In the genomic region with DNA sequence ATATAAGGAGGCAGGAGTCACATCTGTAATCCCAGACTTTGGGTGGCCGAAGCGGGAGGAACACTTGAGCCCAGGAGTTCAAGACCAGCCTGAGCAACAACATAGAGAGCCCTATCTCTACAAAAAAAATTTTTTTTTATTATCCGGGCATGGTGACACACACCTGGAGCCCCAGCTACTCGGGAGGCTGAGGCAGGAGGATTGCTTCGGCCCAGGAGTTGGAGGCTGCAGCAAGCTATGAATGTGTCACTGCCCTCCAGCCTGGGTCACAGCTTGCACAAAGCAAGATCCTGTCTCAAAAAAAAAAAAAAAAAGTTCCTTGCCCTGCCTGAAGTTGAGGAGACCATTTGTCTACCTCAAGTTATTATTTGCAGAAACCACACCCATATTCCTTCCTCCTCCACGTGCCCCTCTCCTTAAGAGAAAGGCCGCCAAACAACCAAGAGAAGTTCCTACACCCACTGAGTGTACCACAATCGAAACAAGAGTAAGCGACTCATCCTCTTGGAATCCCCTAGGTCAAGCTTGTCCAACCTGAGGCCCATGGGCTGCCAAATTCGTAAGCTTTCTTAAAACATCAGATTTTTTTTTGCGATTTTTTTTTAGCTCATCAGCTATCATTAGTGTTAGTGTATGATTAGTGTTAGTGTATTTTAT, we compare ENCODE assay signal across 8 cellular contexts. TPM values are rescaled to one million over a fixed set of nuclear protein-coding genes. Genes with fewer than 3 reads are reported as not detected.
DNase-seq lines count a peak whose midpoint lies in the region; ATAC-seq and TF ChIP-seq lines count a peak whose summit lies in the region.

No MANE protein-coding gene starts in this region.

- H3K27ac ChIP-seq in SU-DHL-6 (ENCODE audit: low read depth, low read length) (no peak overlapping the region), aorta (ENCODE audit: low read depth in 1 of 2, low read length in 2 of 2) (no peak overlapping the region), substantia nigra (ENCODE audit: low read depth, low read length, poor library complexity, severe bottlenecking) (no peak overlapping the region)

- no peaks in the 10 kb centered on the region for H3K4me1 ChIP-seq in aorta (ENCODE audit: control insufficient read depth in 1 of 2, insufficient read depth in 2 of 2, low read length in 2 of 2)

- H3K9me3 ChIP-seq in SU-DHL-6 (ENCODE audit: insufficient read depth, low read length), result no peaks in the 10 kb centered on the region
- H3K9me3 ChIP-seq in aorta (ENCODE audit: control insufficient read depth, low read length), result no peaks in the 10 kb centered on the region

- H3K4me3 ChIP-seq in SU-DHL-6 (ENCODE audit: insufficient read depth, low read length, poor library complexity, severe bottlenecking) (no peak overlapping the region), aorta (ENCODE audit: low read length in 2 of 2) (no peak overlapping the region)

- H3K36me3 ChIP-seq in SU-DHL-6 (ENCODE audit: low read length) (no peaks in the 10 kb centered on the region), aorta (ENCODE audit: control insufficient read depth in 1 of 2, insufficient read depth in 2 of 2, low read length in 1 of 2) (no peaks in the 10 kb centered on the region)

- peaks cover 12% of the 10 kb centered on the region for H3K27me3 Mint-ChIP-seq in activated CD4-positive, alpha-beta T cell treated with anti-CD3 and anti-CD28 coated beads, Interleukin-2, amount 10 ng/mL, durations not matched to agents 24 days and 14 days

- peak overlapping the region; percentile 22 for H3K4me2 ChIP-seq in SU-DHL-6 (ENCODE audit: low read depth, low read length, poor library complexity, severe bottlenecking)

- H3K4me3 Mint-ChIP-seq in activated CD4-positive, alpha-beta T cell treated with anti-CD3 and anti-CD28 coated beads, Interleukin-2, amount 10 ng/mL, durations not matched to agents 24 days and 14 days, result peak overlapping the region; percentile 91

- no peaks in the 10 kb centered on the region for H3K9me3 Mint-ChIP-seq in activated CD4-positive, alpha-beta T cell treated with anti-CD3 and anti-CD28 coated beads, Interleukin-2, amount 10 ng/mL, durations not matched to agents 24 days and 14 days

- H2AFZ ChIP-seq in SU-DHL-6 (ENCODE audit: low read depth, low read length, severe bottlenecking), result no peak overlapping the region

- peaks cover 11% of the 10 kb centered on the region for H3K36me3 Mint-ChIP-seq in activated CD4-positive, alpha-beta T cell treated with anti-CD3 and anti-CD28 coated beads, Interleukin-2, amount 10 ng/mL, durations not matched to agents 24 days and 14 days (ENCODE audit: low read depth)

- peak; percentile 45 for ATAC-seq in stimulated activated naive CD8-positive, alpha-beta T cell treated with anti-CD3 and anti-CD28 coated beads, Interleukin-15, Interleukin-2, amounts not matched to agents 100 U/mL and 50 U/mL, for 24 hours
- no peak for ATAC-seq in aorta (ENCODE audit: low FRiP score)

- no peak for TF ChIP-seq CTCF in SU-DHL-6 (IDR thresholded peaks at IDR 0.05; ENCODE audit: insufficient read depth, low read length, poor library complexity, severe bottlenecking)

- DNase-seq in activated CD4-positive, alpha-beta T cell treated with anti-CD3 and anti-CD28 coated beads, Interleukin-2, amount 10 ng/mL, durations not matched to agents 24 days and 14 days, result no peak
- no peak for DNase-seq in activated CD4-positive, alpha-beta T cell treated with anti-CD3 and anti-CD28 coated beads for 1 hour
- DNase-seq in fibroblast of peridontal ligament (ENCODE audit: extremely low read depth) (peak; percentile 40), cerebellar cortex (ENCODE audit: low spot score) (no peak), aorta (no peak), substantia nigra (lab: John Stamatoyannopoulos, UW) (no peak)
- peak; percentile 18 for DNase-seq in stimulated activated naive CD8-positive, alpha-beta T cell treated with anti-CD3 and anti-CD28 coated beads, Interleukin-15, Interleukin-2, amounts not matched to agents 100 U/mL and 50 U/mL, for 24 hours

- no peaks in the 10 kb centered on the region for H3K9me2 ChIP-seq in SU-DHL-6 (replicated peaks; ENCODE audit: insufficient read depth, low read length)

- peaks cover 53% of the 10 kb centered on the region for H3K79me2 ChIP-seq in SU-DHL-6 (ENCODE audit: insufficient read depth, low read length)

- H3K27me3 ChIP-seq in SU-DHL-6 (ENCODE audit: low read length), result no peaks in the 10 kb centered on the region
- no peaks in the 10 kb centered on the region for H3K27me3 ChIP-seq in aorta (ENCODE audit: control insufficient read depth in 1 of 2, insufficient read depth in 2 of 2, low read length in 1 of 2)

- intact Hi-C loops in activated CD4-positive, alpha-beta T cell treated with anti-CD3 and anti-CD28 coated beads, Interleukin-2, amount 10 ng/mL, durations not matched to agents 24 days and 14 days (cut with micrococcal nuclease), result loop anchor here (2.0 to 5.0 kb wide), 2 partner anchors 82 to 632 kb away; no protein-coding TSS in a partner anchor
- intact Hi-C loops in aorta (cut with DNase I), result loop anchor here in 1 of 2 donors (5.0 kb wide), 1 partner anchor 107 kb away; no protein-coding TSS in a partner anchor

- H3K27ac Mint-ChIP-seq in activated CD4-positive, alpha-beta T cell treated with anti-CD3 and anti-CD28 coated beads, Interleukin-2, amount 10 ng/mL, durations not matched to agents 24 days and 14 days, result peak overlapping the region; percentile 32

- WGBS in aorta, 2 donors, result 86 to 88% methylated on average over 11 of the region's 11 CpGs

- no peaks in the 10 kb centered on the region for H4K20me1 ChIP-seq in SU-DHL-6 (ENCODE audit: low read depth, low read length)

- no peak overlapping the region for H3K9ac ChIP-seq in SU-DHL-6 (ENCODE audit: low read length)

- peaks cover 7% of the 10 kb centered on the region; the same call in 1 of the 2 replicates for H3F3A ChIP-seq in SU-DHL-6 (ENCODE audit: insufficient read depth)

- peaks cover 28% of the 10 kb centered on the region for H3K4me1 Mint-ChIP-seq in activated CD4-positive, alpha-beta T cell treated with anti-CD3 and anti-CD28 coated beads, Interleukin-2, amount 10 ng/mL, durations not matched to agents 24 days and 14 days

RNA-seq across cellular contexts. Expression of a gene that starts 2.2 kb away (rescaled TPM):
- total RNA-seq in activated CD4-positive, alpha-beta T cell treated with anti-CD3 and anti-CD28 coated beads, Interleukin-2, amount 10 ng/mL, durations not matched to agents 24 days and 14 days, result 19.6 and 20.9 TPM in 2 replicates
- total RNA-seq in aorta, result 10 to 100 TPM; 11.3 to 18.6 TPM
- under 1 TPM; 0.38 to 0.54 TPM for polyA plus RNA-seq in aorta

Comparison
In these comparisons a context has a peak if more than half of its experiments do, and no peak if none do; other contexts are left out.
1. DNase-seq: peak in fibroblast of peridontal ligament (single experiment) and stimulated activated naive CD8-positive, alpha-beta T cell treated with anti-CD3 and anti-CD28 coated beads, Interleukin-15, Interleukin-2, amounts not matched to agents 100 U/mL and 50 U/mL, for 24 hours (single experiment); none in activated CD4-positive, alpha-beta T cell treated with anti-CD3 and anti-CD28 coated beads, Interleukin-2, amount 10 ng/mL, durations not matched to agents 24 days and 14 days (single experiment), activated CD4-positive, alpha-beta T cell treated with anti-CD3 and anti-CD28 coated beads for 1 hour (single experiment), cerebellar cortex (single experiment), aorta (0 of 2) and substantia nigra (0 of 49).